1 cellular context compared by ENCODE assay signal in the genomic region with DNA sequence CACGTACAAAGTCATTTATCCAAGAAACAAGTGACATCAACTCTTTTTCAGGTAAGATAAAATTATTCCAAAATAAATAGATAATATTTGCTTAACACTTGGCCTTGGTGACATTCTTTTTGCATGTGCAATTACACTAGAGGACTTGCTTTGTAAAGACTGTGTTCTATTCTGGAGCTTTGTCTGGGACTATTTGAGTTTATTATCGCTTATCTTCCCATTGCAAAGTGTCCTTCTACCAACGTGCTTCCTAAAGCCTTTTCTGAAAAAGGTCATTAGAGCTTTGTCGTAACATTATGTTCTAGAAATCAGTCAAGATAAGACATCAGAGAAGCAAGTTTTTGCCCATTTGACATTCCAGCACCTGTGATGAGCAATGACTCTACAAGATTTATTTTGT.
TF ChIP-seq lines count a peak whose summit lies in the region.

No MANE protein-coding gene starts in this region.

TF ChIP-seq in HepG2, 621 proteins besides CTCF, POLR2A, EP300 and RAD21 (continued from another document and continues in another):
- TF ChIP-seq MXD1 (CRISPR knock-in tag; IDR thresholded peaks at IDR 0.05): no peak
- no peak for TF ChIP-seq ZNF75D (CRISPR knock-in tag; IDR thresholded peaks at IDR 0.05; ENCODE audit: borderline replicate concordance)
- TF ChIP-seq, protein P1, sequence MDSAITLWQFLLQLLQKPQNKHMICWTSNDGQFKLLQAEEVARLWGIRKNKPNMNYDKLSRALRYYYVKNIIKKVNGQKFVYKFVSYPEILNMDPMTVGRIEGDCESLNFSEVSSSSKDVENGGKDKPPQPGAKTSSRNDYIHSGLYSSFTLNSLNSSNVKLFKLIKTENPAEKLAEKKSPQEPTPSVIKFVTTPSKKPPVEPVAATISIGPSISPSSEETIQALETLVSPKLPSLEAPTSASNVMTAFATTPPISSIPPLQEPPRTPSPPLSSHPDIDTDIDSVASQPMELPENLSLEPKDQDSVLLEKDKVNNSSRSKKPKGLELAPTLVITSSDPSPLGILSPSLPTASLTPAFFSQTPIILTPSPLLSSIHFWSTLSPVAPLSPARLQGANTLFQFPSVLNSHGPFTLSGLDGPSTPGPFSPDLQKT (CRISPR knock-in tag; IDR thresholded peaks at IDR 0.05; ENCODE audit: borderline replicate concordance): no peak
- TF ChIP-seq RFX1 (IDR thresholded peaks at IDR 0.05): no peak
- no peak for TF ChIP-seq MYNN (CRISPR knock-in tag; IDR thresholded peaks at IDR 0.05; ENCODE audit: low read depth)
- no peak for TF ChIP-seq NFE2L2 (IDR thresholded peaks at IDR 0.05; ENCODE audit: low read length)
- TF ChIP-seq, protein P2, sequence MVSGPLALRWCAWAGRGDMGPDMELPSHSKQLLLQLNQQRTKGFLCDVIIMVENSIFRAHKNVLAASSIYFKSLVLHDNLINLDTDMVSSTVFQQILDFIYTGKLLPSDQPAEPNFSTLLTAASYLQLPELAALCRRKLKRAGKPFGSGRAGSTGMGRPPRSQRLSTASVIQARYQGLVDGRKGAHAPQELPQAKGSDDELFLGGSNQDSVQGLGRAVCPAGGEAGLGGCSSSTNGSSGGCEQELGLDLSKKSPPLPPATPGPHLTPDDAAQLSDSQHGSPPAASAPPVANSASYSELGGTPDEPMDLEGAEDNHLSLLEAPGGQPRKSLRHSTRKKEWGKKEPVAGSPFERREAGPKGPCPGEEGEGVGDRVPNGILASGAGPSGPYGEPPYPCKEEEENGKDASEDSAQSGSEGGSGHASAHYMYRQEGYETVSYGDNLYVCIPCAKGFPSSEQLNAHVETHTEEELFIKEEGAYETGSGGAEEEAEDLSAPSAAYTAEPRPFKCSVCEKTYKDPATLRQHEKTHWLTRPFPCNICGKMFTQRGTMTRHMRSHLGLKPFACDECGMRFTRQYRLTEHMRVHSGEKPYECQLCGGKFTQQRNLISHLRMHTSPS (CRISPR knock-in tag; IDR thresholded peaks at IDR 0.05; ENCODE audit: low read depth): no peak
- no peak for TF ChIP-seq ZNF333 (CRISPR knock-in tag; IDR thresholded peaks at IDR 0.05; ENCODE audit: borderline replicate concordance)
- peak; percentile 96 for TF ChIP-seq ZBTB26 (CRISPR knock-in tag; IDR thresholded peaks at IDR 0.05; ENCODE audit: borderline replicate concordance)
- no peak for TF ChIP-seq ETV6 (CRISPR knock-in tag; conservative IDR thresholded peaks at IDR 0.05)
- TF ChIP-seq, protein P3, sequence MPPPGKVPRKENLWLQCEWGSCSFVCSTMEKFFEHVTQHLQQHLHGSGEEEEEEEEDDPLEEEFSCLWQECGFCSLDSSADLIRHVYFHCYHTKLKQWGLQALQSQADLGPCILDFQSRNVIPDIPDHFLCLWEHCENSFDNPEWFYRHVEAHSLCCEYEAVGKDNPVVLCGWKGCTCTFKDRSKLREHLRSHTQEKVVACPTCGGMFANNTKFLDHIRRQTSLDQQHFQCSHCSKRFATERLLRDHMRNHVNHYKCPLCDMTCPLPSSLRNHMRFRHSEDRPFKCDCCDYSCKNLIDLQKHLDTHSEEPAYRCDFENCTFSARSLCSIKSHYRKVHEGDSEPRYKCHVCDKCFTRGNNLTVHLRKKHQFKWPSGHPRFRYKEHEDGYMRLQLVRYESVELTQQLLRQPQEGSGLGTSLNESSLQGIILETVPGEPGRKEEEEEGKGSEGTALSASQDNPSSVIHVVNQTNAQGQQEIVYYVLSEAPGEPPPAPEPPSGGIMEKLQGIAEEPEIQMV (CRISPR knock-in tag; IDR thresholded peaks at IDR 0.05; ENCODE audit: low read depth): no peak
- TF ChIP-seq SKI (IDR thresholded peaks at IDR 0.05; ENCODE audit: partially characterized antibody): no peak
- no peak for TF ChIP-seq JDP2 (CRISPR knock-in tag; IDR thresholded peaks at IDR 0.05; ENCODE audit: borderline replicate concordance)
- TF ChIP-seq, protein P4, sequence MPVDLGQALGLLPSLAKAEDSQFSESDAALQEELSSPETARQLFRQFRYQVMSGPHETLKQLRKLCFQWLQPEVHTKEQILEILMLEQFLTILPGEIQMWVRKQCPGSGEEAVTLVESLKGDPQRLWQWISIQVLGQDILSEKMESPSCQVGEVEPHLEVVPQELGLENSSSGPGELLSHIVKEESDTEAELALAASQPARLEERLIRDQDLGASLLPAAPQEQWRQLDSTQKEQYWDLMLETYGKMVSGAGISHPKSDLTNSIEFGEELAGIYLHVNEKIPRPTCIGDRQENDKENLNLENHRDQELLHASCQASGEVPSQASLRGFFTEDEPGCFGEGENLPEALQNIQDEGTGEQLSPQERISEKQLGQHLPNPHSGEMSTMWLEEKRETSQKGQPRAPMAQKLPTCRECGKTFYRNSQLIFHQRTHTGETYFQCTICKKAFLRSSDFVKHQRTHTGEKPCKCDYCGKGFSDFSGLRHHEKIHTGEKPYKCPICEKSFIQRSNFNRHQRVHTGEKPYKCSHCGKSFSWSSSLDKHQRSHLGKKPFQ (CRISPR knock-in tag; IDR thresholded peaks at IDR 0.05; ENCODE audit: insufficient replicate concordance): no peak
- no peak for TF ChIP-seq ZNF512B (CRISPR knock-in tag; IDR thresholded peaks at IDR 0.05; ENCODE audit: borderline replicate concordance)
- TF ChIP-seq ZMYM4 (CRISPR knock-in tag; IDR thresholded peaks at IDR 0.05): no peak
- no peak for TF ChIP-seq ZNF775 (CRISPR knock-in tag; IDR thresholded peaks at IDR 0.05; ENCODE audit: borderline replicate concordance)
- TF ChIP-seq SMC3 (IDR thresholded peaks at IDR 0.05; ENCODE audit: low read length): no peak
- no peak for TF ChIP-seq YEATS2 (CRISPR knock-in tag; IDR thresholded peaks at IDR 0.05; ENCODE audit: borderline replicate concordance)
- no peak for TF ChIP-seq TBL1XR1 (IDR thresholded peaks at IDR 0.05; ENCODE audit: borderline replicate concordance, low read length, partially characterized antibody)
- TF ChIP-seq ZXDC (CRISPR knock-in tag; IDR thresholded peaks at IDR 0.05): no peak
- no peak for TF ChIP-seq SMAD9 (CRISPR knock-in tag; IDR thresholded peaks at IDR 0.05)
- TF ChIP-seq PLSCR1 (CRISPR knock-in tag; IDR thresholded peaks at IDR 0.05; ENCODE audit: borderline replicate concordance): no peak
- no peak for TF ChIP-seq ZNF850 (CRISPR knock-in tag; conservative IDR thresholded peaks at IDR 0.05)
- no peak for TF ChIP-seq HNRNPLL (IDR thresholded peaks at IDR 0.05; ENCODE audit: low read depth, low read length, poor library complexity, severe bottlenecking)
- TF ChIP-seq BCL6 (CRISPR knock-in tag; IDR thresholded peaks at IDR 0.05): peak; percentile 74
- TF ChIP-seq ZMYM2 (CRISPR knock-in tag; IDR thresholded peaks at IDR 0.05): no peak
- no peak for TF ChIP-seq HNRNPL (IDR thresholded peaks at IDR 0.05; ENCODE audit: low read depth, low read length)
- TF ChIP-seq HMG20B (CRISPR knock-in tag; conservative IDR thresholded peaks at IDR 0.05): peak; percentile 37; the same call in 1 of the 2 replicates
- no peak for TF ChIP-seq IKZF4 (CRISPR knock-in tag; IDR thresholded peaks at IDR 0.05; ENCODE audit: borderline replicate concordance, low read depth, not compliant biosample characterization)
- TF ChIP-seq ZNF354B (CRISPR knock-in tag; IDR thresholded peaks at IDR 0.05): no peak
- TF ChIP-seq SRSF1 (optimal IDR thresholded peaks at IDR 0.05; ENCODE audit: low read depth, low read length): no peak
- TF ChIP-seq MED8 (CRISPR knock-in tag; IDR thresholded peaks at IDR 0.05; ENCODE audit: insufficient replicate concordance): no peak
- no peak for TF ChIP-seq ZNF383 (CRISPR knock-in tag; IDR thresholded peaks at IDR 0.05; ENCODE audit: borderline replicate concordance)
- TF ChIP-seq TGIF2 (CRISPR knock-in tag; IDR thresholded peaks at IDR 0.05): no peak
- TF ChIP-seq KLF15 (CRISPR knock-in tag; IDR thresholded peaks at IDR 0.05; ENCODE audit: borderline replicate concordance): no peak
- TF ChIP-seq HOXA9 (CRISPR knock-in tag; IDR thresholded peaks at IDR 0.05; ENCODE audit: borderline replicate concordance): no peak
- no peak for TF ChIP-seq ZNF746 (CRISPR knock-in tag; IDR thresholded peaks at IDR 0.05)
- no peak for TF ChIP-seq ZSCAN9 (CRISPR knock-in tag; IDR thresholded peaks at IDR 0.05; ENCODE audit: borderline replicate concordance)
- no peak for TF ChIP-seq FOXP1 (IDR thresholded peaks at IDR 0.05)
- TF ChIP-seq FOXP1 (CRISPR knock-in tag; IDR thresholded peaks at IDR 0.05): 0 out of 2 replicates have a peak, but pooled peaks have one; percentile 9
- TF ChIP-seq ZFY (CRISPR knock-in tag; IDR thresholded peaks at IDR 0.05): no peak
- TF ChIP-seq SOX5 (CRISPR knock-in tag; IDR thresholded peaks at IDR 0.05; ENCODE audit: borderline replicate concordance): peak; percentile 80; the same call in 1 of the 2 replicates
- TF ChIP-seq CHD2 (IDR thresholded peaks at IDR 0.05; ENCODE audit: low read depth, low read length): no peak
- no peak for TF ChIP-seq ZNF136 (CRISPR knock-in tag; IDR thresholded peaks at IDR 0.05; ENCODE audit: low read depth)
- TF ChIP-seq NFYB (CRISPR knock-in tag; IDR thresholded peaks at IDR 0.05): no peak
- no peak for TF ChIP-seq HDAC1 (CRISPR knock-in tag; IDR thresholded peaks at IDR 0.05)
- TF ChIP-seq JUND (CRISPR knock-in tag; IDR thresholded peaks at IDR 0.05): no peak
- no peak for TF ChIP-seq ZBTB1 (CRISPR knock-in tag; IDR thresholded peaks at IDR 0.05; ENCODE audit: borderline replicate concordance)
- no peak for TF ChIP-seq NR1H2 (CRISPR knock-in tag; IDR thresholded peaks at IDR 0.05; ENCODE audit: borderline replicate concordance, low read depth)
- no peak for TF ChIP-seq ZNF704 (CRISPR knock-in tag; IDR thresholded peaks at IDR 0.05; ENCODE audit: borderline replicate concordance)
- peak; percentile 50 for TF ChIP-seq HDAC2 (CRISPR knock-in tag; IDR thresholded peaks at IDR 0.05)
- TF ChIP-seq EHMT2 (IDR thresholded peaks at IDR 0.05; ENCODE audit: borderline replicate concordance, low read depth, low read length): no peak
- TF ChIP-seq ZNF292 (CRISPR knock-in tag; IDR thresholded peaks at IDR 0.05; ENCODE audit: borderline replicate concordance, low read depth): no peak
- TF ChIP-seq MXI1 (IDR thresholded peaks at IDR 0.05; ENCODE audit: borderline replicate concordance, low read depth, low read length): no peak
